In the genomic region with DNA sequence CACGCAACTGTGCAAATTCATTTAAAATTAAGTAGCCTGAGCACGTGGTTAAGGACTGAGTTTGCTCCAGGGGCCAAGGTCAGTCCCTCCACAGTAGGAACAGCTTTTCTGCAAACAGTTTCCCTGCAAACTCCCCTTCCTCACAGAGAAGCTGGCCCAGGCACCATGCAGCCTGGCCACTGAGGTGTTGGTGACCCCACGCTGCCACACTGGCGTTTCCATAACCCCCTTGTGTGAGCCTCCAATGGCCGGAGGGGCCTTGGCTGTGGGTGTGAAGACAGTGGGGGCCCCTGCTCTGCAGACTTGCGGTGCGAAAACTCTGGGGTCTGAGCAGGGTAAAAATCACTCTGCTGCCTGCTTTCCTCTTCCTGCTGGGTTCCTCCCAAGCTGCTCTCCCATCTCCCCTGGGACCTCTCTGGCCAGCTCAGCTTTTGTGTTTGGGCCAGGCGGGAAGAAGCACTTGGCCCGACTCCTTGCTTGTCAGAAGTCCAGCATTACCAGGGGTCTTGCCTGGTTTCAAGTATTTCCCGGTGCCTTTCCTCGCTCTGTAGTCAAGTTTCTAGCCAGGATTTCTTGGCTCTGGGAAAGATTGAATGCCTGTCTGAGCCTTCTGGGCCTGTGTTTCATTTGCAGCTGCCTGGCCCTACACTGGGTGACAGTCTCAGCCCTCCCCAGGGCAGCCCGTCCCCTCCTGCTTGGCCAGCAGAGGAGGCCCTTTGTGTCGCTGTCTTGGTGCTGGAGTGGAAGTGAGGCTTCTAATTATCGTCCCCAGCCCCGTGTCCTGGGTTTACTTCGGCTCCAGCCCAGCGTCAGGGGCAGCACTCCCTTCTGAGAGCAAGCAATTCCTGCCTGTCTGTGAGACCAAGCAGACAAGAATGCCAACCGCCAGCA, we compare ENCODE assay signal across 9 cellular contexts.
DNase-seq lines count a peak whose midpoint lies in the region; ATAC-seq, FAIRE-seq and TF ChIP-seq lines count a peak whose summit lies in the region.
"Had no signal": no experiment of that assay in that cellular context is flagged by ENCODE, and none has a peak within 500 bp of the region (broad histone marks: within the 10 kb centered on the region; RNA-seq: fewer than 3 reads in every experiment).

No MANE protein-coding gene starts in this region.

- POLR2A ChIA-PET in H1 (lab: Charles Lee; ENCODE audit: partially characterized antibody) = interaction anchor here (1.3 to 1.5 kb wide), 2 partner anchors 203 to 213 kb away, joined by 3 to 5 read pairs; no protein-coding TSS in a partner anchor

- H3K18ac ChIP-seq in H1 (ENCODE audit: extremely low read depth, low read length) = no peak overlapping the region

- H3K56ac ChIP-seq in H1 (replicated peaks; ENCODE audit: insufficient read length, low read depth, low read length) = no peak overlapping the region

- TF ChIP-seq RAD21 in H1 (IDR thresholded peaks at IDR 0.05 in 1 of 2, conservative IDR thresholded peaks at IDR 0.05 in 1 of 2; ENCODE audit: low read depth in 2 of 2, low read length in 2 of 2) = no peak

- H3K23ac ChIP-seq in H1 (ENCODE audit: insufficient read length) = no peak overlapping the region

- H3K14ac ChIP-seq in H1 (ENCODE audit: insufficient read length) = no peak overlapping the region

- DNase-seq in NCI-H524 (lab: John Stamatoyannopoulos, UW) = peak; percentile 5 to 62
- no peak for DNase-seq in NCI-H524 treated with DMSO at 0.1 percent for 48 hours (lab: John Stamatoyannopoulos, UW)
- no peak for DNase-seq in H1 (ENCODE audit: low read depth in 1 of 2, low spot score in 2 of 2)
- peak; percentile 58 for DNase-seq in ureter (ENCODE audit: low spot score)
- DNase-seq in effector memory CD8-positive, alpha-beta T cell = no peak
- DNase-seq: CD4-positive, CD25-positive, alpha-beta regulatory T cell had no signal

- no peak for TF ChIP-seq POLR2A in H1 (IDR thresholded peaks at IDR 0.05; ENCODE audit: control extremely low read depth in 1 of 2, low read depth in 2 of 2, low read length in 2 of 2)

- H2AFZ ChIP-seq in H1 (ENCODE audit: low read length) = no peak overlapping the region

- peaks cover 2% of the 10 kb centered on the region for H3K36me3 Mint-ChIP-seq in effector memory CD8-positive, alpha-beta T cell (ENCODE audit: insufficient read depth)
- H3K36me3 Mint-ChIP-seq: CD4-positive, CD25-positive, alpha-beta regulatory T cell had no signal

- 0 out of 2 replicates have a peak overlapping the region, but pooled peaks have one; percentile 6 for H4K8ac ChIP-seq in H1 (ENCODE audit: extremely low read depth, insufficient read depth, low read length)

- no peaks in the 10 kb centered on the region for H3K9me3 Mint-ChIP-seq in effector memory CD8-positive, alpha-beta T cell
- H3K9me3 Mint-ChIP-seq: CD4-positive, CD25-positive, alpha-beta regulatory T cell had no signal

- H3K36me3 ChIP-seq in H1 (ENCODE audit: control insufficient read depth in 2 of 4, insufficient read depth in 4 of 4, low read length in 3 of 4) (no peaks in the 10 kb centered on the region), mucosa of rectum (ENCODE audit: control insufficient read depth in 2 of 2, insufficient read depth in 2 of 2, low read length in 2 of 2) (no peaks in the 10 kb centered on the region)

- H3K79me1 ChIP-seq in H1 (ENCODE audit: low read depth, low read length) = no peaks in the 10 kb centered on the region

- H4K5ac ChIP-seq in H1 (ENCODE audit: insufficient read length, low read depth, low read length) = no peak overlapping the region

- H3K27ac ChIP-seq in H1 (ENCODE audit: low read depth, low read length) (no peak overlapping the region), mucosa of rectum (ENCODE audit: low read depth in 2 of 2, low read length in 2 of 2) (peak overlapping the region; percentile 91 to 94)

- no peak overlapping the region for H3K4me3 ChIP-seq in H1 (ENCODE audit: extremely low read depth in 1 of 4, insufficient read depth in 2 of 4, low read depth in 3 of 4, low read length in 4 of 4)
- H3K4me3 ChIP-seq in mucosa of rectum (ENCODE audit: low read length in 2 of 2) = no peak overlapping the region

- no peak overlapping the region for H3K4ac ChIP-seq in H1 (replicated peaks; ENCODE audit: insufficient read length, low read depth, low read length)

- TF ChIP-seq CTCF in H1 (IDR thresholded peaks at IDR 0.05; ENCODE audit: control extremely low read depth in 1 of 3, insufficient read depth in 1 of 3, low read depth in 1 of 3, low read length in 3 of 3) = no peak

- H2BK15ac ChIP-seq in H1 (ENCODE audit: low read length) = peak overlapping the region; percentile 88; the same call in 1 of the 2 replicates

- no peaks in the 10 kb centered on the region for H3K4me1 Mint-ChIP-seq in effector memory CD8-positive, alpha-beta T cell (ENCODE audit: low read depth in 2 of 2)

- H3K4me1 ChIP-seq in H1 (replicated peaks in 1 of 4; ENCODE audit: control insufficient read depth in 3 of 4, insufficient read depth in 4 of 4, low read length in 3 of 4) = peaks cover 5 to 23% (median 15%) of the 10 kb centered on the region in 4 experiments
- peaks cover 22 to 27% of the 10 kb centered on the region in 2 donors for H3K4me1 ChIP-seq in mucosa of rectum (ENCODE audit: control insufficient read depth in 2 of 2, insufficient read depth in 2 of 2, low read length in 2 of 2)

- H4K20me1 ChIP-seq in H1 (replicated peaks in 1 of 2; ENCODE audit: control insufficient read depth in 1 of 2, insufficient read depth in 2 of 2, low read length in 2 of 2) = no peaks in the 10 kb centered on the region

- peak overlapping the region; percentile 48; the same call in 1 of the 2 replicates for H2BK20ac ChIP-seq in H1 (ENCODE audit: low read length)

- H2AK5ac ChIP-seq in H1 (ENCODE audit: low read depth, low read length) = no peak overlapping the region

- WGBS in H1 (ENCODE audit: extremely low coverage in 1 of 2, insufficient coverage in 1 of 2, insufficient read length in 1 of 2, insufficient replicate concordance in 2 of 2, low coverage in 1 of 2, low lambda C conversion rate in 2 of 2, missing lambda C conversion rate in 1 of 2), 2 experiments = 64% methylated on average over 18 of the region's 18 CpGs; no CpG with 5 or more reads in 1 of the 2 experiments

- H3K9me3 ChIP-seq in H1 (ENCODE audit: insufficient read depth in 2 of 2, low read depth in 1 of 2, low read length in 1 of 2) (no peaks in the 10 kb centered on the region), mucosa of rectum (ENCODE audit: control insufficient read depth in 2 of 2, low read length in 2 of 2) (no peaks in the 10 kb centered on the region)

- no peak for TF ChIP-seq EP300 in H1 (IDR thresholded peaks at IDR 0.05; ENCODE audit: borderline replicate concordance in 1 of 2, low read depth in 2 of 2, low read length in 2 of 2)

- H3K23me2 ChIP-seq in H1 (ENCODE audit: low read depth, low read length) = peaks cover 6% of the 10 kb centered on the region; the same call in 1 of the 2 replicates

- FAIRE-seq in H1 (lab: Jason Lieb, UNC) = no peak

- H3K4me3 Mint-ChIP-seq in effector memory CD8-positive, alpha-beta T cell = no peak overlapping the region
- H3K4me3 Mint-ChIP-seq: CD4-positive, CD25-positive, alpha-beta regulatory T cell had no signal

- no peak for ATAC-seq in effector memory CD8-positive, alpha-beta T cell (replicated peaks)
- no peak for ATAC-seq in HG03196 (IDR thresholded peaks at IDR 0.05; ENCODE audit: unreplicated experiment)
- no peak for ATAC-seq in GM19035 (IDR thresholded peaks at IDR 0.05; ENCODE audit: unreplicated experiment)

- H3K27me3 Mint-ChIP-seq in effector memory CD8-positive, alpha-beta T cell = peaks cover 0 to 14% of the 10 kb centered on the region in 2 donors

- no peak overlapping the region for H2BK120ac ChIP-seq in H1 (replicated peaks; ENCODE audit: low read depth, low read length)

- H3K9ac ChIP-seq in H1 (replicated peaks in 1 of 4; ENCODE audit: extremely low read depth in 1 of 4, low read depth in 3 of 4, low read length in 3 of 4) (no peak overlapping the region), mucosa of rectum (ENCODE audit: low read depth in 1 of 2, low read length in 2 of 2) (peak overlapping the region; percentile 32 to 80)

- H3K4me2 ChIP-seq in H1 (ENCODE audit: insufficient read depth in 1 of 2, low read depth in 2 of 2, low read length in 2 of 2) = no peak overlapping the region

- H2BK5ac ChIP-seq in H1 (ENCODE audit: low read depth, low read length) = no peak overlapping the region; the same call in 1 of the 2 replicates

- H2BK12ac ChIP-seq in H1 (ENCODE audit: low read depth, low read length) = peak overlapping the region; percentile 6; the same call in 1 of the 2 replicates

- H3K79me2 ChIP-seq in H1 (ENCODE audit: control insufficient read depth in 1 of 2, insufficient read depth in 2 of 2, low read length in 2 of 2) = no peaks in the 10 kb centered on the region

- CTCF ChIA-PET in H1 (lab: Charles Lee; ENCODE audit: partially characterized antibody) = interaction anchor here (0.6 to 3.2 kb wide), 9 partner anchors 9 to 273 kb away, joined by 3 to 15 read pairs (median 6); no protein-coding TSS in a partner anchor

- H3K27ac Mint-ChIP-seq in effector memory CD8-positive, alpha-beta T cell = no peak overlapping the region

- no peak overlapping the region for H4K91ac ChIP-seq in H1 (replicated peaks; ENCODE audit: insufficient read length, low read length)

- peaks cover 0 to 36% (median 26%) of the 10 kb centered on the region in 4 experiments; a peak in 5 of 7 replicates for H3K27me3 ChIP-seq in H1 (replicated peaks in 1 of 4; ENCODE audit: control insufficient read depth in 3 of 4, extremely low read depth in 1 of 4, insufficient read depth in 3 of 4, low read length in 3 of 4)
- no peaks in the 10 kb centered on the region for H3K27me3 ChIP-seq in mucosa of rectum (ENCODE audit: control insufficient read depth in 2 of 2, insufficient read depth in 2 of 2, low read length in 2 of 2)

TF ChIP-seq in H1, 55 proteins besides CTCF, POLR2A, EP300 and RAD21:
- TF ChIP-seq ASH2L (IDR thresholded peaks at IDR 0.05; ENCODE audit: low read length) = no peak
- TF ChIP-seq BRCA1 (IDR thresholded peaks at IDR 0.05; ENCODE audit: low read depth, low read length) = no peak

Comparison
In these comparisons a context has a peak if more than half of its experiments do, and no peak if none do; other contexts are left out.
1. DNase-seq: peak in NCI-H524 (2 of 2) and ureter (single experiment); none in NCI-H524 treated with DMSO at 0.1 percent for 48 hours (single experiment), H1 (0 of 2) and effector memory CD8-positive, alpha-beta T cell (0 of 3).
2. H3K9ac ChIP-seq: peak in mucosa of rectum (2 of 2); none in H1 (0 of 4).